1 cellular context compared by ENCODE assay signal in genomic region chr1:95111014-95111413, GRCh38.
A peak's percentile ranks its signal among the peaks of the same experiment; 100 is the strongest.
TF ChIP-seq lines count a peak whose summit lies in the region.

No MANE protein-coding gene starts in this region.

TF ChIP-seq in K562, 482 proteins besides CTCF, POLR2A, EP300 and RAD21 (continued from another document):
- TF ChIP-seq POLR2AphosphoS2 (IDR thresholded peaks at IDR 0.05; ENCODE audit: low read length) (no peak), POLR2AphosphoS5 (IDR thresholded peaks at IDR 0.05; ENCODE audit: control insufficient read depth, insufficient read depth, low read depth, low read length) (peak; percentile 38; the same call in 1 of the 2 replicates), SMARCA4 (IDR thresholded peaks at IDR 0.05) (peak; percentile 59; the same call in 1 of the 2 replicates), ZNF224 (CRISPR knock-in tag; IDR thresholded peaks at IDR 0.05) (no peak), PKNOX1 (IDR thresholded peaks at IDR 0.05) (peak; percentile 33; the same call in 1 of the 2 replicates), PHF8 (IDR thresholded peaks at IDR 0.05; ENCODE audit: borderline replicate concordance, low read length) (no peak), STAT5A (IDR thresholded peaks at IDR 0.05; ENCODE audit: borderline replicate concordance, low read length) (peak; percentile 60), CBFA2T2 (conservative IDR thresholded peaks at IDR 0.05) (peak; percentile 78), KAT7 (CRISPR knock-in tag; IDR thresholded peaks at IDR 0.05; ENCODE audit: borderline replicate concordance) (no peak), ZNF384 (IDR thresholded peaks at IDR 0.05; ENCODE audit: low read depth, low read length) (peak; percentile 63), GTF2A2 (tag; IDR thresholded peaks at IDR 0.05) (no peak), NCOR1 (IDR thresholded peaks at IDR 0.05) (peak; percentile 53; the same call in 1 of the 2 replicates), ZNF444 (CRISPR knock-in tag; IDR thresholded peaks at IDR 0.05) (no peak), PML (IDR thresholded peaks at IDR 0.05; ENCODE audit: low read length) (peak; percentile 33; the same call in 1 of the 2 replicates), MTA2 (IDR thresholded peaks at IDR 0.05; ENCODE audit: low read depth) (0 out of 2 replicates have a peak, but pooled peaks have one; percentile 41), ZNF253 (CRISPR knock-in tag; conservative IDR thresholded peaks at IDR 0.05) (no peak), NFRKB (IDR thresholded peaks at IDR 0.05; ENCODE audit: low read depth) (no peak), ZNF586 (CRISPR knock-in tag; conservative IDR thresholded peaks at IDR 0.05) (no peak)
